In the genomic region with DNA sequence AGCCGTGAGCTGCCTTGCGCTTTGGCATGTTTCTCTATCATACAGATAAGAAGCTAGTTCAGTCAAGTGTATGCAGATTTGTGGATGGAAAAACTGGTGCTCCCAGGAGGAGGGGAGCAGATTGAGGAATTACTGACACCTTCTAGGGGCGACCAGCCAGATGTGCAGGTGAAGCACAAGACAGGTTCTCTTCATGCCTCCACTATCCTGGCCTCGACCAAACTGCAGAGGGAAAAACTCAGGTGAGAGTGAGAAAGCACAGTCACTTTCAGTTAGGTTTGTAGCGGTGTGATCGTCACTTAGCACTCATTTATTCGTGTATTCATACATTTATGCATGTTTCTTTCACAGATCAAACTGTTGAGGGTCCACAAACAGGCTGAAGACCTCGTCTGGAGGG, we compare ENCODE assay signal across 8 cellular contexts. TPM values are rescaled to one million over a fixed set of nuclear protein-coding genes. Genes with fewer than 3 reads are reported as not detected.
A peak's percentile ranks its signal among the peaks of the same experiment; 100 is the strongest.
DNase-seq lines count a peak whose midpoint lies in the region; ATAC-seq, FAIRE-seq and TF ChIP-seq lines count a peak whose summit lies in the region.

No MANE protein-coding gene starts in this region.

- H3K36me3 ChIP-seq in HUES6 (ENCODE audit: control insufficient read depth, insufficient read depth, low read length) (peaks cover 9% of the 10 kb centered on the region), bronchial epithelial cell (ENCODE audit: control insufficient read depth, insufficient read depth, low read length) (peaks cover 5% of the 10 kb centered on the region), mucosa of descending colon (ENCODE audit: low read depth) (no peaks in the 10 kb centered on the region)

- H3K4me3 ChIP-seq in A549, result peak overlapping the region; percentile 89
- H3K4me3 ChIP-seq in HUES6 (ENCODE audit: low read depth, low read length), result peak overlapping the region; percentile 96
- H3K4me3 ChIP-seq in bronchial epithelial cell (ENCODE audit: low read depth, low read length), result peak overlapping the region; percentile 97
- H3K4me3 ChIP-seq in mucosa of descending colon, result peak overlapping the region; percentile 1

- WGBS in A549 (ENCODE audit: missing lambda C conversion rate), result 13% methylated on average over 8 of the region's 8 CpGs

- TF ChIP-seq POLR2A in A549 (IDR thresholded peaks at IDR 0.05; ENCODE audit: low read length), result no peak

- ATAC-seq in A549 (no peak), mucosa of descending colon (no peak)

- TF ChIP-seq CTCF in A549 (IDR thresholded peaks at IDR 0.05), result no peak
- no peak for TF ChIP-seq CTCF in bronchial epithelial cell (IDR thresholded peaks at IDR 0.05; ENCODE audit: insufficient read depth, low read length, severe bottlenecking)
- TF ChIP-seq CTCF in mucosa of descending colon (IDR thresholded peaks at IDR 0.05), result no peak

- H3K9me3 ChIP-seq in A549 (no peaks in the 10 kb centered on the region), HUES6 (ENCODE audit: control insufficient read depth, insufficient read depth, low read depth, low read length) (no peaks in the 10 kb centered on the region), mucosa of descending colon (no peaks in the 10 kb centered on the region)

- intact Hi-C loops in mucosa of descending colon (cut with DNase I, micrococcal nuclease), result no loop called here

- peak overlapping the region; percentile 80 for H3K9ac ChIP-seq in HUES6 (ENCODE audit: low read length)

- DNase-seq in A549 (ENCODE audit: low read depth in 1 of 2, low spot score in 1 of 2), result no peak
- no peak for DNase-seq in bronchial epithelial cell (ENCODE audit: low read depth)
- no peak for DNase-seq in mucosa of descending colon
- DNase-seq in amygdala (lab: John Stamatoyannopoulos, UW), result no peak
- DNase-seq in T-helper 9 cell, result no peak
- no peak for DNase-seq in middle frontal gyrus (ENCODE audit: extremely low spot score, low spot score)
- DNase-seq in stimulated activated naive CD4-positive, alpha-beta T cell treated with Interleukin-2 at 50 U/mL for 16 hours (lab: John Stamatoyannopoulos, UW), result no peak

- POLR2A ChIA-PET in A549 (lab: Yijun Ruan, JAX), result interaction anchor here (0.9 to 2.3 kb wide), 7 partner anchors 9 to 1068 kb away, joined by 3 to 12 read pairs (median 4); a partner anchor contains a TSS

- peak overlapping the region; percentile 86 for H3K4me2 ChIP-seq in A549

- FAIRE-seq in A549 (lab: Jason Lieb, UNC) (no peak), bronchial epithelial cell (lab: Jason Lieb, UNC) (no peak)

- CTCF ChIA-PET in A549 (lab: Yijun Ruan, JAX), result interaction anchor here (1.7 kb wide), 1 partner anchor 10 kb away, joined by 5 read pairs; no protein-coding TSS in a partner anchor

- H3K4me1 ChIP-seq in A549, result peaks cover 5% of the 10 kb centered on the region; the same call in 1 of the 3 replicates
- peaks cover 11% of the 10 kb centered on the region for H3K4me1 ChIP-seq in HUES6 (ENCODE audit: control insufficient read depth, insufficient read depth, low read length)
- peaks cover 26% of the 10 kb centered on the region for H3K4me1 ChIP-seq in mucosa of descending colon (ENCODE audit: low read depth)

- H3K27me3 ChIP-seq in HUES6 (ENCODE audit: control insufficient read depth, insufficient read depth, low read length), result peaks cover 23% of the 10 kb centered on the region
- H3K27me3 ChIP-seq in bronchial epithelial cell (ENCODE audit: control insufficient read depth, insufficient read depth, low read length), result no peaks in the 10 kb centered on the region

- no peak for TF ChIP-seq EP300 in A549 (IDR thresholded peaks at IDR 0.05)

- TF ChIP-seq RAD21 in A549 (conservative IDR thresholded peaks at IDR 0.05 in 1 of 2, IDR thresholded peaks at IDR 0.05 in 1 of 2), result no peak

- peak overlapping the region; percentile 87 to 96 for H3K27ac ChIP-seq in A549
- H3K27ac ChIP-seq in HUES6 (ENCODE audit: low read depth, low read length), result no peak overlapping the region

TF ChIP-seq in A549, 52 proteins besides CTCF, POLR2A, EP300 and RAD21 (continues in another document):
- no peak for TF ChIP-seq CHD2 (IDR thresholded peaks at IDR 0.05; ENCODE audit: low read length, partially characterized antibody)
- TF ChIP-seq, protein P1, sequence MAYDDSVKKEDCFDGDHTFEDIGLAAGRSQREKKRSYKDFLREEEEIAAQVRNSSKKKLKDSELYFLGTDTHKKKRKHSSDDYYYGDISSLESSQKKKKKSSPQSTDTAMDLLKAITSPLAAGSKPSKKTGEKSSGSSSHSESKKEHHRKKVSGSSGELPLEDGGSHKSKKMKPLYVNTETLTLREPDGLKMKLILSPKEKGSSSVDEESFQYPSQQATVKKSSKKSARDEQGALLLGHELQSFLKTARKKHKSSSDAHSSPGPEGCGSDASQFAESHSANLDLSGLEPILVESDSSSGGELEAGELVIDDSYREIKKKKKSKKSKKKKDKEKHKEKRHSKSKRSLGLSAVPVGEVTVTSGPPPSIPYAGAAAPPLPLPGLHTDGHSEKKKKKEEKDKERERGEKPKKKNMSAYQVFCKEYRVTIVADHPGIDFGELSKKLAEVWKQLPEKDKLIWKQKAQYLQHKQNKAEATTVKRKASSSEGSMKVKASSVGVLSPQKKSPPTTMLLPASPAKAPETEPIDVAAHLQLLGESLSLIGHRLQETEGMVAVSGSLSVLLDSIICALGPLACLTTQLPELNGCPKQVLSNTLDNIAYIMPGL (CRISPR knock-in tag; IDR thresholded peaks at IDR 0.05; ENCODE audit: borderline replicate concordance), result no peak
- TF ChIP-seq HOXB13 (CRISPR knock-in tag; IDR thresholded peaks at IDR 0.05; ENCODE audit: low read depth), result no peak
- no peak for TF ChIP-seq HDAC2 (IDR thresholded peaks at IDR 0.05)
- TF ChIP-seq FOXS1 (CRISPR knock-in tag; IDR thresholded peaks at IDR 0.05), result no peak
- TF ChIP-seq, protein P2, sequence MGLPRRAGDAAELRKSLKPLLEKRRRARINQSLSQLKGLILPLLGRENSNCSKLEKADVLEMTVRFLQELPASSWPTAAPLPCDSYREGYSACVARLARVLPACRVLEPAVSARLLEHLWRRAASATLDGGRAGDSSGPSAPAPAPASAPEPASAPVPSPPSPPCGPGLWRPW (IDR thresholded peaks at IDR 0.05), result no peak
- TF ChIP-seq JUN (IDR thresholded peaks at IDR 0.05), result no peak
- no peak for TF ChIP-seq KDM1A (IDR thresholded peaks at IDR 0.05; ENCODE audit: low read depth)
- no peak for TF ChIP-seq ZNF302 (CRISPR knock-in tag; IDR thresholded peaks at IDR 0.05)
- TF ChIP-seq, protein P3, sequence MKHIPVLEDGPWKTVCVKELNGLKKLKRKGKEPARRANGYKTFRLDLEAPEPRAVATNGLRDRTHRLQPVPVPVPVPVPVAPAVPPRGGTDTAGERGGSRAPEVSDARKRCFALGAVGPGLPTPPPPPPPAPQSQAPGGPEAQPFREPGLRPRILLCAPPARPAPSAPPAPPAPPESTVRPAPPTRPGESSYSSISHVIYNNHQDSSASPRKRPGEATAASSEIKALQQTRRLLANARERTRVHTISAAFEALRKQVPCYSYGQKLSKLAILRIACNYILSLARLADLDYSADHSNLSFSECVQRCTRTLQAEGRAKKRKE (CRISPR knock-in tag; IDR thresholded peaks at IDR 0.05; ENCODE audit: low read depth), result no peak
- no peak for TF ChIP-seq NPAS2 (CRISPR knock-in tag; IDR thresholded peaks at IDR 0.05; ENCODE audit: borderline replicate concordance)

RNA-seq across cellular contexts. Expression of a gene that starts 0.6 kb away (rescaled TPM):
- polyA plus RNA-seq in A549 (2011; rRNA removed) (41.8 and 41.9 TPM in 2 replicates), A549 (2017; fragmentation: RNase III; extraction: RNeasy Plus Mini Kit Qiagen cat#74134 plus additional on column Dnase treatment) (85.0 to 95.9 TPM (median 95.0 TPM) in 3 replicates)
- polyA plus RNA-seq in A549 (2012; cell fraction: cytosol; rRNA removed), result 80.7 and 99.5 TPM in 2 replicates
- 97.5 and 115 TPM in 2 replicates for polyA plus RNA-seq in A549 (2012; cell fraction: nucleus; rRNA removed)
- 52.4 and 62.9 TPM in 2 replicates for polyA minus RNA-seq in A549 (2011; rRNA and poly(A)+ RNA removed)
- total RNA-seq in bronchial epithelial cell (87.9 and 110 TPM in 2 replicates), mucosa of descending colon (10 to 100 TPM; 84.2 to 91.2 (median 89.8) TPM)

RNA-seq across cellular contexts. Expression of a gene that starts 21.5 kb away (rescaled TPM):
- polyA plus RNA-seq in A549 (2011; rRNA removed) (not detected in 2 replicates), A549 (2017; fragmentation: RNase III; extraction: RNeasy Plus Mini Kit Qiagen cat#74134 plus additional on column Dnase treatment) (not detected in 3 replicates)
- polyA plus RNA-seq in A549 (2012; cell fraction: cytosol; rRNA removed), result not detected in 2 replicates
- polyA plus RNA-seq in A549 (2012; cell fraction: nucleus; rRNA removed), result 0.29 and 0.37 TPM in 2 replicates
- polyA minus RNA-seq in A549 (2011; rRNA and poly(A)+ RNA removed), result not detected in 2 replicates
- total RNA-seq in bronchial epithelial cell (0.53 and 0.90 TPM in 2 replicates), mucosa of descending colon (1 to 10 TPM in 1 of 3 donors, under 1 TPM in 2; 0.84 to 1.4 (median 0.96) TPM)

RNA-seq across cellular contexts. Expression of a gene that starts 38.4 kb away (rescaled TPM):
- polyA plus RNA-seq in A549 (2011; rRNA removed), result 4.6 and 6.4 TPM in 2 replicates
- 5.3 and 6.1 TPM in 2 replicates for polyA plus RNA-seq in A549 (2012; cell fraction: cytosol; rRNA removed)
- 25.0 and 32.7 TPM in 2 replicates for polyA plus RNA-seq in A549 (2012; cell fraction: nucleus; rRNA removed)
- 5.5 to 7.3 TPM (median 6.6 TPM) in 3 replicates for polyA plus RNA-seq in A549 (2017; fragmentation: RNase III; extraction: RNeasy Plus Mini Kit Qiagen cat#74134 plus additional on column Dnase treatment)
- 8.1 and 13.8 TPM in 2 replicates for polyA minus RNA-seq in A549 (2011; rRNA and poly(A)+ RNA removed)
- 6.3 and 7.7 TPM in 2 replicates for total RNA-seq in bronchial epithelial cell
- total RNA-seq in mucosa of descending colon, result 10 to 100 TPM; 27.0 to 33.7 (median 28.1) TPM

RNA-seq across cellular contexts. Expression of a gene that starts 46.2 kb away (rescaled TPM):
- polyA plus RNA-seq in A549 (2011; rRNA removed) (not detected in 2 replicates), A549 (2017; fragmentation: RNase III; extraction: RNeasy Plus Mini Kit Qiagen cat#74134 plus additional on column Dnase treatment) (not detected in 3 replicates)
- polyA plus RNA-seq in A549 (2012; cell fraction: cytosol; rRNA removed), result not detected in 2 replicates
- not detected in 2 replicates for polyA plus RNA-seq in A549 (2012; cell fraction: nucleus; rRNA removed)
- not detected in 2 replicates for polyA minus RNA-seq in A549 (2011; rRNA and poly(A)+ RNA removed)
- total RNA-seq in bronchial epithelial cell (not detected in 2 replicates), mucosa of descending colon (not detected)

Comparison
In these comparisons a context has a peak if more than half of its experiments do, and no peak if none do; other contexts are left out.
1. H3K4me3 ChIP-seq: peak in every context shown above with its lines; median percentile 97 in bronchial epithelial cell; 96 in HUES6; 89 in A549; 1 in mucosa of descending colon.